ENCODE assay signal across 16 cellular contexts in the genomic region with DNA sequence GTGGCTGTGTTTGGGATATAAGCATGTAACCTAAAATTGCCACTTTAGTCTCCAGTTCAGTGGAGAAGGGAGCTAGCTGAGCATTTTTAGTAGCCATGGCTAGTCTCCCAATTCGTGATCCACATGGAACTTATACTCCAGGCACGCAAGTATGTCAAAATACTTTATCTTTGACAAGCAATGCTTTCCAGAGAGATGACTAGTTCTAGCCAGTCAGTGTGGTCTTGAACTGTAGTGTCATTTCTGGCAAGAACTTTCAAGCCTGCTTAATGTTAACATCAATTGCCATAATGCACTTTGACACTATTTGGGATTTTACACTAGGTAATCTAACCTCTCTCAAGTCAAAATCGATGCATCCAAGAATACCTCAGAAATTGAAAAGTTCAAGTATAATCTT.
"Had no signal": no experiment of that assay in that cellular context is flagged by ENCODE, and none has a peak within 500 bp of the region (broad histone marks: within the 10 kb centered on the region; RNA-seq: fewer than 3 reads in every experiment).

No MANE protein-coding gene starts in this region.

- H3K4me1 ChIP-seq: gastrocnemius medialis, lower lobe of right lung, right atrium auricular region, tibial artery, vagina had no signal

- H3K4me3 ChIP-seq: dorsolateral prefrontal cortex, gastrocnemius medialis, hepatocyte, lower lobe of right lung, right atrium auricular region, tibial artery, vagina had no signal

- DNase-seq: activated CD8-positive, alpha-beta memory T cell treated with anti-CD3 and anti-CD28 coated beads, Interleukin-2, amount 50 U/mL, for 4 hours; activated CD8-positive, alpha-beta T cell treated with anti-CD3 and anti-CD28 coated beads for 36 hours; activated naive CD4-positive, alpha-beta T cell treated with Interleukin-2 at 50 U/mL for 16 hours; amygdala; dorsolateral prefrontal cortex; gastrocnemius medialis; lower lobe of right lung; naive B cell; small intestine; T1000; tibial artery had no signal

- H3K36me3 ChIP-seq: gastrocnemius medialis, lower lobe of right lung, right atrium auricular region, tibial artery, vagina had no signal

- ATAC-seq: activated CD8-positive, alpha-beta T cell treated with anti-CD3 and anti-CD28 coated beads for 36 hours; esophagus mucosa; gastrocnemius medialis; lower lobe of right lung had no signal

- H3K27me3 ChIP-seq: dorsolateral prefrontal cortex, gastrocnemius medialis, hepatocyte, right atrium auricular region, tibial artery, vagina had no signal

- H3K79me2 ChIP-seq: hepatocyte had no signal

- H3K27ac ChIP-seq: dorsolateral prefrontal cortex, gastrocnemius medialis, hepatocyte, lower lobe of right lung, right atrium auricular region, tibial artery, vagina, VCaP had no signal

- H3K9me3 ChIP-seq: gastrocnemius medialis, lower lobe of right lung, right atrium auricular region, tibial artery, vagina had no signal

- H3K4me2 ChIP-seq: hepatocyte had no signal

- H2AFZ ChIP-seq: hepatocyte had no signal
